In genomic region chr5:109901628-109901981, GRCh38 we compare ENCODE assay signal across 18 cellular contexts.
DNase-seq lines count a peak whose midpoint lies in the region; ATAC-seq and TF ChIP-seq lines count a peak whose summit lies in the region.
"Had no signal": no experiment of that assay in that cellular context is flagged by ENCODE, and none has a peak within 500 bp of the region (broad histone marks: within the 10 kb centered on the region; RNA-seq: fewer than 3 reads in every experiment).

No MANE protein-coding gene starts in this region.

- no peak overlapping the region for H3K9ac ChIP-seq in liver (ENCODE audit: low read depth in 1 of 2, low read length in 2 of 2)
- H3K9ac ChIP-seq: BLaER1 had no signal

- H3K4me3 ChIP-seq in HEK293 (ENCODE audit: low read depth, low read length) (no peak overlapping the region), hepatocyte (no peak overlapping the region), liver (ENCODE audit: low read depth in 1 of 3, low read length in 3 of 3) (peak overlapping the region in 2 of 3 donors; percentile 22 to 24), stomach (no peak overlapping the region)
- H3K4me3 ChIP-seq: BLaER1, K562 had no signal

- H3K79me2 ChIP-seq in hepatocyte: no peaks in the 10 kb centered on the region

- TF ChIP-seq RAD21 in liver (IDR thresholded peaks at IDR 0.05): no peak

- TF ChIP-seq CTCF in 22Rv1 (IDR thresholded peaks at IDR 0.05) (no peak), HEK293 (tag by site-specific recombination; IDR thresholded peaks at IDR 0.05) (no peak), hepatocyte (IDR thresholded peaks at IDR 0.05; ENCODE audit: poor library complexity) (no peak), liver (IDR thresholded peaks at IDR 0.05; ENCODE audit: low read depth, low read length, missing input control) (no peak), stomach (IDR thresholded peaks at IDR 0.05) (no peak)

- 67% methylated on average over 1 of the region's 1 CpG for WGBS in hepatocyte (ENCODE audit: low lambda C conversion rate, missing lambda C conversion rate)
- WGBS in liver: 36% methylated on average over 1 of the region's 1 CpG
- 53 to 72% (median 64%) methylated on average over 1 of the region's 1 CpG for WGBS in stomach, 5 donors

- intact Hi-C loops in stomach (cut with DNase I; ENCODE audit: low total_unique reads): no loop called here

- H4K20me1 ChIP-seq in hepatocyte (ENCODE audit: insufficient read depth, poor library complexity, severe bottlenecking): no peaks in the 10 kb centered on the region
- H4K20me1 ChIP-seq: BLaER1 had no signal

- H3K4me2 ChIP-seq in hepatocyte: peak overlapping the region; percentile 21
- H3K4me2 ChIP-seq: BLaER1 had no signal

- POLR2A ChIA-PET in HEK293 (lab: Yijun Ruan, JAX): no interaction called here

- no peak for TF ChIP-seq EP300 in stomach (IDR thresholded peaks at IDR 0.05)

- H3K4me1 ChIP-seq in HEK293 (ENCODE audit: control insufficient read depth, insufficient read depth, low read length) (0 out of 2 replicates have a peak, but pooled peaks cover 3% of the 10 kb centered on the region), hepatocyte (ENCODE audit: insufficient read depth) (peaks cover 13% of the 10 kb centered on the region), liver (ENCODE audit: control insufficient read depth in 4 of 4, insufficient read depth in 4 of 4, low read length in 3 of 4) (peaks cover 11 to 46% (median 23%) of the 10 kb centered on the region in 4 donors), stomach (no peaks in the 10 kb centered on the region)
- H3K4me1 ChIP-seq: BLaER1 had no signal

- H3K9me2 ChIP-seq in hepatocyte (replicated peaks; ENCODE audit: insufficient read depth): no peaks in the 10 kb centered on the region

- ATAC-seq in HG03196 (IDR thresholded peaks at IDR 0.05; ENCODE audit: unreplicated experiment): no peak
- ATAC-seq: K562 had no signal

- no peak for TF ChIP-seq POLR2A in stomach (IDR thresholded peaks at IDR 0.05)

- CTCF ChIA-PET in HEK293 (lab: Yijun Ruan, JAX): interaction anchor here (0.7 kb wide), 1 partner anchor 33 kb away, joined by 3 read pairs; no protein-coding TSS in a partner anchor

- H3K9me3 ChIP-seq in HEK293 (ENCODE audit: control insufficient read depth, insufficient read depth, low read depth, low read length): no peaks in the 10 kb centered on the region
- H3K9me3 ChIP-seq in hepatocyte (ENCODE audit: low read depth): no peaks in the 10 kb centered on the region
- no peaks in the 10 kb centered on the region for H3K9me3 ChIP-seq in liver (ENCODE audit: control insufficient read depth in 4 of 4, low read length in 3 of 4)
- no peaks in the 10 kb centered on the region for H3K9me3 ChIP-seq in stomach
- H3K9me3 ChIP-seq: BLaER1 had no signal

- H3K27me3 ChIP-seq in hepatocyte: no peaks in the 10 kb centered on the region
- no peaks in the 10 kb centered on the region for H3K27me3 ChIP-seq in liver (ENCODE audit: control insufficient read depth in 4 of 4, insufficient read depth in 4 of 4, low read length in 3 of 4)
- no peaks in the 10 kb centered on the region for H3K27me3 ChIP-seq in stomach
- H3K27me3 ChIP-seq: BLaER1 had no signal

- DNase-seq in hepatocyte (ENCODE audit: low spot score) (no peak), stomach (no peak), D341Med (ENCODE audit: low spot score) (no peak), activated gamma-delta T cell treated with Interleukin-2 at 50 U/mL for 16 hours (no peak)
- DNase-seq: CD4-positive, alpha-beta T cell; NCI-H1092 treated with DMSO at 0.1 percent for 48 hours; NCI-H1436 treated with DMSO at 0.1 percent for 48 hours; NCI-H1930; NCI-H2171; NCI-H446; NCI-H526; Right ventricle myocardium superior had no signal

- H3K36me3 ChIP-seq in HEK293 (ENCODE audit: control insufficient read depth in 2 of 2, insufficient read depth in 1 of 2, low read length in 2 of 2): no peaks in the 10 kb centered on the region
- H3K36me3 ChIP-seq in hepatocyte (replicated peaks; ENCODE audit: insufficient read depth, low read depth): no peaks in the 10 kb centered on the region
- H3K36me3 ChIP-seq in liver (ENCODE audit: control insufficient read depth in 4 of 4, insufficient read depth in 3 of 4, low read depth in 1 of 4, low read length in 3 of 4): no peaks in the 10 kb centered on the region
- H3K36me3 ChIP-seq in stomach: no peaks in the 10 kb centered on the region
- H3K36me3 ChIP-seq: BLaER1 had no signal

- H3K27ac ChIP-seq in 22Rv1: peak overlapping the region; percentile 78
- no peak overlapping the region for H3K27ac ChIP-seq in HEK293 (ENCODE audit: extremely low read depth, low read depth, low read length)
- peak overlapping the region; percentile 27 for H3K27ac ChIP-seq in hepatocyte
- H3K27ac ChIP-seq in liver (ENCODE audit: low read depth in 1 of 2, low read length in 2 of 2): peak overlapping the region; percentile 66 to 84
- no peak overlapping the region for H3K27ac ChIP-seq in stomach
- H3K27ac ChIP-seq: BLaER1 had no signal

- no peak overlapping the region for H2AFZ ChIP-seq in hepatocyte

TF ChIP-seq in HEK293, 187 proteins besides CTCF, POLR2A, EP300 and RAD21:
- no peak for TF ChIP-seq ZNF654 (tag by site-specific recombination; IDR thresholded peaks at IDR 0.05; ENCODE audit: low read depth)
- TF ChIP-seq ZBTB17 (tag by site-specific recombination; IDR thresholded peaks at IDR 0.05): no peak
- 0 out of 2 replicates have a peak, but pooled peaks have one; percentile 42 for TF ChIP-seq ZNF362 (tag by site-specific recombination; IDR thresholded peaks at IDR 0.05)
- TF ChIP-seq RBAK (tag by site-specific recombination; IDR thresholded peaks at IDR 0.05): no peak

TF ChIP-seq in liver, 16 proteins besides CTCF, POLR2A, EP300 and RAD21:
- TF ChIP-seq SP1 (IDR thresholded peaks at IDR 0.05) (no peak), TAF1 (conservative IDR thresholded peaks at IDR 0.05) (peak; percentile 37), FOXA2 (IDR thresholded peaks at IDR 0.05) (no peak), ATF3 (IDR thresholded peaks at IDR 0.05) (no peak), EGR1 (IDR thresholded peaks at IDR 0.05; ENCODE audit: low read depth in 2 of 2) (peak in 1 of 2 donors; percentile 7), JUND (IDR thresholded peaks at IDR 0.05) (peak in 1 of 2 donors; percentile 12), HNF4A (conservative IDR thresholded peaks at IDR 0.05) (peak in 1 of 2 donors; percentile 24), FOXA1 (IDR thresholded peaks at IDR 0.05) (no peak), GABPA (IDR thresholded peaks at IDR 0.05 in 1 of 2, conservative IDR thresholded peaks at IDR 0.05 in 1 of 2) (no peak), ZBTB33 (IDR thresholded peaks at IDR 0.05) (no peak), RXRA (IDR thresholded peaks at IDR 0.05) (no peak), REST (IDR thresholded peaks at IDR 0.05) (no peak)
TF ChIP-seq in liver: peak in this region for 4.

Comparison
In these comparisons a context has a peak if more than half of its experiments do, and no peak if none do; other contexts are left out.
1. H3K27ac ChIP-seq: peak in 22Rv1 (single experiment), hepatocyte (single experiment) and liver (2 of 2); none in HEK293 (single experiment) and stomach (0 of 5).
2. H3K4me3 ChIP-seq: peak in liver (2 of 3); none in HEK293 (single experiment), hepatocyte (single experiment) and stomach (0 of 4).